Comparison of ENCODE assay signal across 8 cellular contexts in the genomic region with DNA sequence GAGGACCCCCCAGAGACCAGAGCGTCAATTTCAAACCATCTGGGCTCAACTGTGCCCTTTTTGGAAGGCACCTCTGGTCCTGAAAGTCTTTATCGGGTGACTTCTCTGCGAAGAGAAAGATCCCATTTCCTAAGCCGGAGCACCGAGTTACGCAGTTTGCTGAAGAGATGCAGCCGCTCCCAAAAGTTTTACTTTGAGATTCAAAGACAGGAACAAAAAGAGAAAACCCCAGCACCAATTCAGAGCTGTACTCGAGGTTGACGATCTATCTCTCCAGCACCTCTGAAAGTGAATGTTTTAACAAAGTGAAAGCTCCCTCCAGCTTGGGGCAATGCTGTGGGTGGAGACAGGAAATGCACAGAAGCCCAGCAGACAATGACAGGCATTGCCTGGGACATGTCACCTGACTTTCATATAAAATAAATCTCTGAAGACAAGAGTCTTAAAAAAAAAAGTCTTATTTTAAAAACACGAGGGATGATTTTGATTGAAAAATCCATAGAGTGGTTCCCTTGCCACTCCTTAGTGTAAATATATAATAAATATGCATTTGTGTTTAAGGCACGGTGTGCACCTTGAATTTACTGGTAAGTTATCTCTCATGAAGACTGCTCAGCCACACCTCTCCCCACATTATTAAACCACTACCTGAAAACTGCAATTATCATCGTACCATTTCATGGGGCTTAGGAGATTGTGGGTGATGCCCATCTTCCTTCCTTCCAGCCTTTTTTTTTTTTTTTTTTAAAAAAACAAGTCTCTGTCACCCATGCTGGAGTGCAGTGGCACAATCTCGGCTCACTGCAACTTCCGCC.
DNase-seq lines count a peak whose midpoint lies in the region; ATAC-seq and TF ChIP-seq lines count a peak whose summit lies in the region.

No MANE protein-coding gene starts in this region.

- in situ Hi-C loops in GM18951 (cut with MboI; ENCODE audit: low sequenced_read_pairs, unreplicated experiment): no loop called here

- H3K27me3 ChIP-seq in ascending aorta: no peaks in the 10 kb centered on the region
- no peaks in the 10 kb centered on the region for H3K27me3 ChIP-seq in iPS-15b (ENCODE audit: control insufficient read depth, insufficient read depth, low read length)

- TF ChIP-seq CTCF in ascending aorta (IDR thresholded peaks at IDR 0.05): no peak

- peak; percentile 42 for TF ChIP-seq POLR2A in GM18951 (IDR thresholded peaks at IDR 0.05; ENCODE audit: extremely low read depth, insufficient read depth, insufficient read length)

- H3K4me1 ChIP-seq in ascending aorta (peaks cover 0 to 29% of the 10 kb centered on the region in 2 donors), iPS-15b (ENCODE audit: control insufficient read depth, insufficient read depth, low read length) (peaks cover 21% of the 10 kb centered on the region)

- peaks cover 2 to 8% of the 10 kb centered on the region in 2 donors for H3K36me3 ChIP-seq in ascending aorta
- H3K36me3 ChIP-seq in iPS-15b (ENCODE audit: control insufficient read depth, insufficient read depth, low read length): no peaks in the 10 kb centered on the region

- peak overlapping the region; percentile 84 to 88 for H3K27ac ChIP-seq in ascending aorta

- DNase-seq in ascending aorta (ENCODE audit: low spot score in 2 of 2) (peak in 1 of 2 donors; percentile 67), NCI-H526 treated with DMSO at 0.1 percent for 48 hours (lab: John Stamatoyannopoulos, UW) (no peak)
- peak; percentile 51 for DNase-seq in stimulated activated CD4-positive, alpha-beta T cell treated with anti-CD3 and anti-CD28 coated beads, Interleukin-12 subunit alpha, Interleukin-12 subunit beta, amount 100 ng/mL, for 4 hours

- H3K9ac ChIP-seq in iPS-15b (ENCODE audit: low read depth, low read length): no peak overlapping the region

- ATAC-seq in HG03097 (IDR thresholded peaks at IDR 0.05; ENCODE audit: low FRiP score, unreplicated experiment) (peak; percentile 71), SK-N-SH treated with all-trans-retinoic acid at 6 μM for 48 hours (peak; percentile 67), HG02884 (IDR thresholded peaks at IDR 0.05; ENCODE audit: unreplicated experiment) (no peak)

- H3K4me3 ChIP-seq in ascending aorta: peak overlapping the region; percentile 50 to 54
- peak overlapping the region; percentile 30 for H3K4me3 ChIP-seq in iPS-15b (ENCODE audit: low read depth, low read length)

- intact Hi-C loops in ascending aorta (cut with DNase I): no loop called here

- H3K9me3 ChIP-seq in ascending aorta (no peaks in the 10 kb centered on the region), iPS-15b (ENCODE audit: control insufficient read depth, insufficient read depth, low read length) (no peaks in the 10 kb centered on the region)

TF ChIP-seq in SK-N-SH treated with all-trans-retinoic acid at 6 μM for 48 hours, 23 proteins besides CTCF, POLR2A, EP300 and RAD21 (continues in another document):
- TF ChIP-seq ZFP3 (CRISPR knock-in tag; IDR thresholded peaks at IDR 0.05) (no peak), TOX (CRISPR knock-in tag; IDR thresholded peaks at IDR 0.05; ENCODE audit: borderline replicate concordance) (no peak), RARB (CRISPR knock-in tag; IDR thresholded peaks at IDR 0.05) (no peak), ZNF565 (CRISPR knock-in tag; conservative IDR thresholded peaks at IDR 0.05; ENCODE audit: low read depth) (no peak), ARNTL (CRISPR knock-in tag; IDR thresholded peaks at IDR 0.05; ENCODE audit: borderline replicate concordance, low read depth) (no peak), ISL1 (CRISPR knock-in tag; IDR thresholded peaks at IDR 0.05) (no peak), GLIS3 (CRISPR knock-in tag; IDR thresholded peaks at IDR 0.05) (no peak), CSDC2 (CRISPR knock-in tag; IDR thresholded peaks at IDR 0.05) (no peak), ZNF8 (CRISPR knock-in tag; IDR thresholded peaks at IDR 0.05) (no peak), ZC3H10 (CRISPR knock-in tag; IDR thresholded peaks at IDR 0.05) (no peak), SNAI2 (CRISPR knock-in tag; IDR thresholded peaks at IDR 0.05) (no peak), PPARA (CRISPR knock-in tag; IDR thresholded peaks at IDR 0.05; ENCODE audit: borderline replicate concordance) (no peak), BACH2 (CRISPR knock-in tag; IDR thresholded peaks at IDR 0.05; ENCODE audit: borderline replicate concordance) (no peak), TCF4 (CRISPR knock-in tag; IDR thresholded peaks at IDR 0.05; ENCODE audit: borderline replicate concordance) (no peak)
- TF ChIP-seq, protein P1, sequence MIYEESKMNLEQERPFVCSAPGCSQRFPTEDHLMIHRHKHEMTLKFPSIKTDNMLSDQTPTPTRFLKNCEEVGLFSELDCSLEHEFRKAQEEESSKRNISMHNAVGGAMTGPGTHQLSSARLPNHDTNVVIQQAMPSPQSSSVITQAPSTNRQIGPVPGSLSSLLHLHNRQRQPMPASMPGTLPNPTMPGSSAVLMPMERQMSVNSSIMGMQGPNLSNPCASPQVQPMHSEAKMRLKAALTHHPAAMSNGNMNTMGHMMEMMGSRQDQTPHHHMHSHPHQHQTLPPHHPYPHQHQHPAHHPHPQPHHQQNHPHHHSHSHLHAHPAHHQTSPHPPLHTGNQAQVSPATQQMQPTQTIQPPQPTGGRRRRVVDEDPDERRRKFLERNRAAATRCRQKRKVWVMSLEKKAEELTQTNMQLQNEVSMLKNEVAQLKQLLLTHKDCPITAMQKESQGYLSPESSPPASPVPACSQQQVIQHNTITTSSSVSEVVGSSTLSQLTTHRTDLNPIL (CRISPR knock-in tag; IDR thresholded peaks at IDR 0.05; ENCODE audit: low read depth): no peak
- TF ChIP-seq, protein P2, sequence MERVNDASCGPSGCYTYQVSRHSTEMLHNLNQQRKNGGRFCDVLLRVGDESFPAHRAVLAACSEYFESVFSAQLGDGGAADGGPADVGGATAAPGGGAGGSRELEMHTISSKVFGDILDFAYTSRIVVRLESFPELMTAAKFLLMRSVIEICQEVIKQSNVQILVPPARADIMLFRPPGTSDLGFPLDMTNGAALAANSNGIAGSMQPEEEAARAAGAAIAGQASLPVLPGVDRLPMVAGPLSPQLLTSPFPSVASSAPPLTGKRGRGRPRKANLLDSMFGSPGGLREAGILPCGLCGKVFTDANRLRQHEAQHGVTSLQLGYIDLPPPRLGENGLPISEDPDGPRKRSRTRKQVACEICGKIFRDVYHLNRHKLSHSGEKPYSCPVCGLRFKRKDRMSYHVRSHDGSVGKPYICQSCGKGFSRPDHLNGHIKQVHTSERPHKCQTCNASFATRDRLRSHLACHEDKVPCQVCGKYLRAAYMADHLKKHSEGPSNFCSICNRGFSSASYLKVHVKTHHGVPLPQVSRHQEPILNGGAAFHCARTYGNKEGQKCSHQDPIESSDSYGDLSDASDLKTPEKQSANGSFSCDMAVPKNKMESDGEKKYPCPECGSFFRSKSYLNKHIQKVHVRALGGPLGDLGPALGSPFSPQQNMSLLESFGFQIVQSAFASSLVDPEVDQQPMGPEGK (CRISPR knock-in tag; IDR thresholded peaks at IDR 0.05; ENCODE audit: borderline replicate concordance): no peak
- TF ChIP-seq, protein P3, sequence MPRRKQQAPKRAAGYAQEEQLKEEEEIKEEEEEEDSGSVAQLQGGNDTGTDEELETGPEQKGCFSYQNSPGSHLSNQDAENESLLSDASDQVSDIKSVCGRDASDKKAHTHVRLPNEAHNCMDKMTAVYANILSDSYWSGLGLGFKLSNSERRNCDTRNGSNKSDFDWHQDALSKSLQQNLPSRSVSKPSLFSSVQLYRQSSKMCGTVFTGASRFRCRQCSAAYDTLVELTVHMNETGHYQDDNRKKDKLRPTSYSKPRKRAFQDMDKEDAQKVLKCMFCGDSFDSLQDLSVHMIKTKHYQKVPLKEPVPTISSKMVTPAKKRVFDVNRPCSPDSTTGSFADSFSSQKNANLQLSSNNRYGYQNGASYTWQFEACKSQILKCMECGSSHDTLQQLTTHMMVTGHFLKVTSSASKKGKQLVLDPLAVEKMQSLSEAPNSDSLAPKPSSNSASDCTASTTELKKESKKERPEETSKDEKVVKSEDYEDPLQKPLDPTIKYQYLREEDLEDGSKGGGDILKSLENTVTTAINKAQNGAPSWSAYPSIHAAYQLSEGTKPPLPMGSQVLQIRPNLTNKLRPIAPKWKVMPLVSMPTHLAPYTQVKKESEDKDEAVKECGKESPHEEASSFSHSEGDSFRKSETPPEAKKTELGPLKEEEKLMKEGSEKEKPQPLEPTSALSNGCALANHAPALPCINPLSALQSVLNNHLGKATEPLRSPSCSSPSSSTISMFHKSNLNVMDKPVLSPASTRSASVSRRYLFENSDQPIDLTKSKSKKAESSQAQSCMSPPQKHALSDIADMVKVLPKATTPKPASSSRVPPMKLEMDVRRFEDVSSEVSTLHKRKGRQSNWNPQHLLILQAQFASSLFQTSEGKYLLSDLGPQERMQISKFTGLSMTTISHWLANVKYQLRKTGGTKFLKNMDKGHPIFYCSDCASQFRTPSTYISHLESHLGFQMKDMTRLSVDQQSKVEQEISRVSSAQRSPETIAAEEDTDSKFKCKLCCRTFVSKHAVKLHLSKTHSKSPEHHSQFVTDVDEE (CRISPR knock-in tag; IDR thresholded peaks at IDR 0.05): no peak
- TF ChIP-seq, protein P4, sequence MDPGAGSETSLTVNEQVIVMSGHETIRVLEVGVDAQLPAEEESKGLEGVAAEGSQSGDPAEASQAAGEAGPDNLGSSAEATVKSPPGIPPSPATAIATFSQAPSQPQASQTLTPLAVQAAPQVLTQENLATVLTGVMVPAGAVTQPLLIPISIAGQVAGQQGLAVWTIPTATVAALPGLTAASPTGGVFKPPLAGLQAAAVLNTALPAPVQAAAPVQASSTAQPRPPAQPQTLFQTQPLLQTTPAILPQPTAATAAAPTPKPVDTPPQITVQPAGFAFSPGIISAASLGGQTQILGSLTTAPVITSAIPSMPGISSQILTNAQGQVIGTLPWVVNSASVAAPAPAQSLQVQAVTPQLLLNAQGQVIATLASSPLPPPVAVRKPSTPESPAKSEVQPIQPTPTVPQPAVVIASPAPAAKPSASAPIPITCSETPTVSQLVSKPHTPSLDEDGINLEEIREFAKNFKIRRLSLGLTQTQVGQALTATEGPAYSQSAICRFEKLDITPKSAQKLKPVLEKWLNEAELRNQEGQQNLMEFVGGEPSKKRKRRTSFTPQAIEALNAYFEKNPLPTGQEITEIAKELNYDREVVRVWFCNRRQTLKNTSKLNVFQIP (CRISPR knock-in tag; IDR thresholded peaks at IDR 0.05; ENCODE audit: borderline replicate concordance, low read depth): no peak
